ENCODE assay signal across 1 cellular context in the genomic region with DNA sequence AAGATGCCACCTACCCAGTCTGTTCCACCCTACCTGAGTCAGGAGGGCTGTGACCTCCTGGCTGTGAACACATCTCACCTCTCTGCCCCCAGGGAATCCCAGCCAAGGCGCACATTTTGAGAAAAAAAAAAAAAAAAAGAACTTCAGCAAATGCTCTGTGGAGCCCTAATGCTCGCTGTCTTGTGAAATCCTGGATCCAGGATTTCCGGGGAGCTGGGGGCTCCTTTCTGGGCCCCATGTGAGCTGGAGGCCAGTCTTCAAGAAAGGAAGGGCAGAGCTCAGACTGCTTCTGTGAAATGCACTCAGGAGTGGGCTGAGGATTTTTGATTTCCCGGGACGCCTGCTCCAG.
TF ChIP-seq lines count a peak whose summit lies in the region.

No MANE protein-coding gene starts in this region.

TF ChIP-seq in HepG2, 621 proteins besides CTCF, POLR2A, EP300 and RAD21 (continued from another document):
- TF ChIP-seq, protein P1, sequence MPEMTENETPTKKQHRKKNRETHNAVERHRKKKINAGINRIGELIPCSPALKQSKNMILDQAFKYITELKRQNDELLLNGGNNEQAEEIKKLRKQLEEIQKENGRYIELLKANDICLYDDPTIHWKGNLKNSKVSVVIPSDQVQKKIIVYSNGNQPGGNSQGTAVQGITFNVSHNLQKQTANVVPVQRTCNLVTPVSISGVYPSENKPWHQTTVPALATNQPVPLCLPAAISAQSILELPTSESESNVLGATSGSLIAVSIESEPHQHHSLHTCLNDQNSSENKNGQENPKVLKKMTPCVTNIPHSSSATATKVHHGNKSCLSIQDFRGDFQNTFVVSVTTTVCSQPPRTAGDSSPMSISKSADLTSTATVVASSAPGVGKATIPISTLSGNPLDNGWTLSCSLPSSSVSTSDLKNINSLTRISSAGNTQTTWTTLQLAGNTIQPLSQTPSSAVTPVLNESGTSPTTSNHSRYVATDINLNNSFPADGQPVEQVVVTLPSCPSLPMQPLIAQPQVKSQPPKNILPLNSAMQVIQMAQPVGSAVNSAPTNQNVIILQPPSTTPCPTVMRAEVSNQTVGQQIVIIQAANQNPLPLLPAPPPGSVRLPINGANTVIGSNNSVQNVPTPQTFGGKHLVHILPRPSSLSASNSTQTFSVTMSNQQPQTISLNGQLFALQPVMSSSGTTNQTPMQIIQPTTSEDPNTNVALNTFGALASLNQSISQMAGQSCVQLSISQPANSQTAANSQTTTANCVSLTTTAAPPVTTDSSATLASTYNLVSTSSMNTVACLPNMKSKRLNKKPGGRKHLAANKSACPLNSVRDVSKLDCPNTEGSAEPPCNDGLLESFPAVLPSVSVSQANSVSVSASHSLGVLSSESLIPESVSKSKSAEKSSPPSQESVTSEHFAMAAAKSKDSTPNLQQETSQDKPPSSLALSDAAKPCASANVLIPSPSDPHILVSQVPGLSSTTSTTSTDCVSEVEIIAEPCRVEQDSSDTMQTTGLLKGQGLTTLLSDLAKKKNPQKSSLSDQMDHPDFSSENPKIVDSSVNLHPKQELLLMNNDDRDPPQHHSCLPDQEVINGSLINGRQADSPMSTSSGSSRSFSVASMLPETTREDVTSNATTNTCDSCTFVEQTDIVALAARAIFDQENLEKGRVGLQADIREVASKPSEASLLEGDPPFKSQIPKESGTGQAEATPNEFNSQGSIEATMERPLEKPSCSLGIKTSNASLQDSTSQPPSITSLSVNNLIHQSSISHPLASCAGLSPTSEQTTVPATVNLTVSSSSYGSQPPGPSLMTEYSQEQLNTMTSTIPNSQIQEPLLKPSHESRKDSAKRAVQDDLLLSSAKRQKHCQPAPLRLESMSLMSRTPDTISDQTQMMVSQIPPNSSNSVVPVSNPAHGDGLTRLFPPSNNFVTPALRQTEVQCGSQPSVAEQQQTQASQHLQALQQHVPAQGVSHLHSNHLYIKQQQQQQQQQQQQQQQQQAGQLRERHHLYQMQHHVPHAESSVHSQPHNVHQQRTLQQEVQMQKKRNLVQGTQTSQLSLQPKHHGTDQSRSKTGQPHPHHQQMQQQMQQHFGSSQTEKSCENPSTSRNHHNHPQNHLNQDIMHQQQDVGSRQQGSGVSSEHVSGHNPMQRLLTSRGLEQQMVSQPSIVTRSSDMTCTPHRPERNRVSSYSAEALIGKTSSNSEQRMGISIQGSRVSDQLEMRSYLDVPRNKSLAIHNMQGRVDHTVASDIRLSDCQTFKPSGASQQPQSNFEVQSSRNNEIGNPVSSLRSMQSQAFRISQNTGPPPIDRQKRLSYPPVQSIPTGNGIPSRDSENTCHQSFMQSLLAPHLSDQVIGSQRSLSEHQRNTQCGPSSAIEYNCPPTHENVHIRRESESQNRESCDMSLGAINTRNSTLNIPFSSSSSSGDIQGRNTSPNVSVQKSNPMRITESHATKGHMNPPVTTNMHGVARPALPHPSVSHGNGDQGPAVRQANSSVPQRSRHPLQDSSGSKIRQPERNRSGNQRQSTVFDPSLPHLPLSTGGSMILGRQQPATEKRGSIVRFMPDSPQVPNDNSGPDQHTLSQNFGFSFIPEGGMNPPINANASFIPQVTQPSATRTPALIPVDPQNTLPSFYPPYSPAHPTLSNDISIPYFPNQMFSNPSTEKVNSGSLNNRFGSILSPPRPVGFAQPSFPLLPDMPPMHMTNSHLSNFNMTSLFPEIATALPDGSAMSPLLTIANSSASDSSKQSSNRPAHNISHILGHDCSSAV (CRISPR knock-in tag; IDR thresholded peaks at IDR 0.05; ENCODE audit: borderline replicate concordance): no peak
- TF ChIP-seq TGIF2 (CRISPR knock-in tag; IDR thresholded peaks at IDR 0.05): no peak
TF ChIP-seq in HepG2: peak in this region for 13.
